In genomic region chr10:44911951-44912350, GRCh38 we compare ENCODE assay signal across 19 cellular contexts. TPM values are rescaled to one million over a fixed set of nuclear protein-coding genes. Genes with fewer than 3 reads are reported as not detected.
A peak's percentile ranks its signal among the peaks of the same experiment; 100 is the strongest.
DNase-seq lines count a peak whose midpoint lies in the region; ATAC-seq, FAIRE-seq and TF ChIP-seq lines count a peak whose summit lies in the region.
"Had no signal": no experiment of that assay in that cellular context is flagged by ENCODE, and none has a peak within 500 bp of the region (broad histone marks: within the 10 kb centered on the region; RNA-seq: fewer than 3 reads in every experiment).

No MANE protein-coding gene starts in this region.

- H3K36me3 ChIP-seq in DND-41 (ENCODE audit: insufficient read depth, low read length) = no peaks in the 10 kb centered on the region
- H3K36me3 ChIP-seq in Panc1 (ENCODE audit: control insufficient read depth, insufficient read depth, low read length) = no peaks in the 10 kb centered on the region
- no peaks in the 10 kb centered on the region for H3K36me3 ChIP-seq in kidney (ENCODE audit: control insufficient read depth in 1 of 2, insufficient read depth in 2 of 2, low read length in 2 of 2)
- no peaks in the 10 kb centered on the region for H3K36me3 ChIP-seq in pancreas

- POLR2A ChIA-PET in Panc1 (lab: Charles Lee) = no interaction called here

- H2AFZ ChIP-seq in DND-41 (ENCODE audit: low read depth, low read length) = peak overlapping the region; percentile 45; the same call in 1 of the 2 replicates

- H3K4me2 ChIP-seq in DND-41 (ENCODE audit: insufficient read depth, low read length) = no peak overlapping the region

- TF ChIP-seq CTCF in DND-41 (IDR thresholded peaks at IDR 0.05; ENCODE audit: borderline replicate concordance, extremely low read depth, low read length, poor library complexity, severe bottlenecking) = no peak
- no peak for TF ChIP-seq CTCF in Panc1 (IDR thresholded peaks at IDR 0.05)
- TF ChIP-seq CTCF in kidney (IDR thresholded peaks at IDR 0.05; ENCODE audit: borderline replicate concordance, extremely low read depth, insufficient read depth) = no peak
- no peak for TF ChIP-seq CTCF in pancreas (IDR thresholded peaks at IDR 0.05)
- no peak for TF ChIP-seq CTCF in omental fat pad (IDR thresholded peaks at IDR 0.05)

- no peak for FAIRE-seq in kidney (lab: Jason Lieb, UNC)
- FAIRE-seq in pancreas (lab: Jason Lieb, UNC) = no peak

- H3K9me3 ChIP-seq in DND-41 (ENCODE audit: insufficient read depth, low read length, severe bottlenecking) (no peaks in the 10 kb centered on the region), Panc1 (ENCODE audit: control insufficient read depth, insufficient read depth, low read depth, low read length) (no peaks in the 10 kb centered on the region), kidney (ENCODE audit: control insufficient read depth in 1 of 2, low read length in 2 of 2) (no peaks in the 10 kb centered on the region), pancreas (no peaks in the 10 kb centered on the region)

- intact Hi-C loops in Panc1 (cut with micrococcal nuclease; ENCODE audit: unreplicated experiment) (no loop called here), kidney (cut with DNase I) (no loop called here), pancreas (cut with DNase I) (no loop called here)

- H3K4me1 ChIP-seq in DND-41 (ENCODE audit: insufficient read depth, low read length) (peaks cover 37% of the 10 kb centered on the region), Panc1 (ENCODE audit: control insufficient read depth, insufficient read depth, low read length) (no peaks in the 10 kb centered on the region; the same call in 1 of the 2 replicates), kidney (ENCODE audit: control insufficient read depth in 1 of 2, insufficient read depth in 1 of 2, low read depth in 1 of 2, low read length in 2 of 2) (peaks cover 19 to 32% of the 10 kb centered on the region in 2 donors), pancreas (peaks cover 21 to 46% (median 31%) of the 10 kb centered on the region in 3 donors)

- DNase-seq in DND-41 = no peak
- no peak for DNase-seq in Panc1 (ENCODE audit: low read depth, low spot score)
- DNase-seq in kidney = no peak
- no peak for DNase-seq in pancreas
- no peak for DNase-seq in omental fat pad (ENCODE audit: low spot score)
- no peak for DNase-seq in activated naive CD4-positive, alpha-beta T cell treated with Interleukin-2 at 50 U/mL for 16 hours
- DNase-seq in activated gamma-delta T cell (lab: John Stamatoyannopoulos, UW) = no peak
- DNase-seq: DMS 273 treated with DMSO at 0.1 percent for 48 hours; H9; NCI-H1048; NCI-H226; NCI-H526 treated with DMSO at 0.1 percent for 48 hours; NK-92 treated with Interleukin-12 subunit alpha and Interleukin-12 subunit beta, amount 100 ng/mL, for 24 hours had no signal

- WGBS in pancreas, 2 donors = 68 to 73% methylated on average over 3 of the region's 3 CpGs

- CTCF ChIA-PET in Panc1 (lab: Charles Lee) = no interaction called here

- no peaks in the 10 kb centered on the region for H4K20me1 ChIP-seq in DND-41 (ENCODE audit: insufficient read depth, low read length)

- in situ Hi-C loops in Panc1 (cut with HindIII; ENCODE audit: low pct_unique_long_range_greater_than_20kb, low sequenced_read_pairs) = no loop called here

- H3K79me2 ChIP-seq in DND-41 (ENCODE audit: insufficient read depth, low read length) = no peaks in the 10 kb centered on the region

- H3K27ac ChIP-seq in DND-41 (ENCODE audit: low read length) (peak overlapping the region; percentile 93), Panc1 (ENCODE audit: low read length) (no peak overlapping the region), kidney (ENCODE audit: low read depth in 2 of 2, low read length in 2 of 2) (peak overlapping the region; percentile 92 to 94), pancreas (peak overlapping the region; percentile 25 to 66 (median 43))
- H3K27ac ChIP-seq: RWPE1 had no signal

- H3K27me3 ChIP-seq in DND-41 (ENCODE audit: insufficient read depth, low read length, poor library complexity) (no peaks in the 10 kb centered on the region), Panc1 (ENCODE audit: control insufficient read depth, insufficient read depth, low read length) (peaks cover 3% of the 10 kb centered on the region), pancreas (no peaks in the 10 kb centered on the region)

- no peak overlapping the region for H3K4me3 ChIP-seq in DND-41 (ENCODE audit: low read depth in 1 of 2, low read length in 2 of 2)
- no peak overlapping the region for H3K4me3 ChIP-seq in Panc1 (ENCODE audit: low read depth in 2 of 2, low read length in 2 of 2)
- peak overlapping the region; percentile 64 to 67 for H3K4me3 ChIP-seq in kidney (ENCODE audit: low read length in 2 of 2)
- no peak overlapping the region for H3K4me3 ChIP-seq in pancreas

- no TSS peak for BruUV-seq in Panc1 (replicated peaks; lab: Mats Ljungman, UMichigan)

- H3K9ac ChIP-seq in DND-41 (ENCODE audit: low read depth, low read length) = no peak overlapping the region
- peak overlapping the region; percentile 56 to 80 for H3K9ac ChIP-seq in kidney (ENCODE audit: low read length in 2 of 2)

- ATAC-seq in DND-41 (ENCODE audit: insufficient read depth, low read depth) (no peak), Panc1 (0 out of 2 replicates have a peak, but pooled peaks have one; percentile 29), pancreas (no peak), omental fat pad (ENCODE audit: low FRiP score) (no peak), HG03342 (IDR thresholded peaks at IDR 0.05; ENCODE audit: unreplicated experiment) (no peak)

RNA-seq across cellular contexts. Expression of gene TMEM72, which starts 0.8 kb away (rescaled TPM):
- total RNA-seq in Panc1 (2021; ENCODE audit: unreplicated experiment) (not detected), kidney (19.3 TPM), pancreas (1 to 10 TPM; 1.2 to 2.8 (median 2.3) TPM), omental fat pad (not detected)
- not detected for polyA plus RNA-seq in Panc1 (2012; ENCODE audit: insufficient read length)
- polyA plus RNA-seq in kidney (ENCODE audit: insufficient read depth, low read depth, low replicate concordance) (127 TPM), pancreas (1 to 10 TPM; 4.6 to 7.7 TPM)
- total RNA-seq: H9, HT-29, SK-MEL-5 had no signal
- polyA plus RNA-seq: AG04450, BJ had no signal

RNA-seq across cellular contexts. Expression of gene RASSF4, which starts 47.7 kb away (rescaled TPM):
- total RNA-seq in Panc1 (2021; ENCODE audit: unreplicated experiment) (13.9 TPM), kidney (76.4 TPM), pancreas (10 to 100 TPM; 13.9 to 76.8 (median 35.7) TPM), omental fat pad (100 to 1,000 TPM in 3 of 4 donors, 10 to 100 TPM in 1; 75.1 to 229 (median 142) TPM)
- 15.7 TPM for polyA plus RNA-seq in Panc1 (2012; ENCODE audit: insufficient read length)
- polyA plus RNA-seq in kidney (ENCODE audit: insufficient read depth, low read depth, low replicate concordance) (83.1 TPM), pancreas (100 to 1,000 TPM in 1 of 2 donors, 10 to 100 TPM in 1; 85.1 to 100 TPM)

Comparison
In these comparisons a context has a peak if more than half of its experiments do, and no peak if none do; other contexts are left out.
1. H3K4me3 ChIP-seq: peak in kidney (2 of 2); none in DND-41 (0 of 2), Panc1 (0 of 2) and pancreas (0 of 4).